ENCODE assay signal across 1 cellular context in genomic region chr3:187678869-187679268, GRCh38.
TF ChIP-seq lines count a peak whose summit lies in the region.

No MANE protein-coding gene starts in this region.

TF ChIP-seq in SK-N-SH treated with all-trans-retinoic acid at 6 μM for 48 hours, 23 proteins besides CTCF, POLR2A, EP300 and RAD21 (continued from another document):
- TF ChIP-seq TSHZ2 (CRISPR knock-in tag; IDR thresholded peaks at IDR 0.05), result no peak
- TF ChIP-seq ZFP30 (CRISPR knock-in tag; IDR thresholded peaks at IDR 0.05), result no peak
- TF ChIP-seq ARNTL (CRISPR knock-in tag; IDR thresholded peaks at IDR 0.05; ENCODE audit: borderline replicate concordance, low read depth), result no peak
